Comparison of ENCODE assay signal across 8 cellular contexts in the genomic region with DNA sequence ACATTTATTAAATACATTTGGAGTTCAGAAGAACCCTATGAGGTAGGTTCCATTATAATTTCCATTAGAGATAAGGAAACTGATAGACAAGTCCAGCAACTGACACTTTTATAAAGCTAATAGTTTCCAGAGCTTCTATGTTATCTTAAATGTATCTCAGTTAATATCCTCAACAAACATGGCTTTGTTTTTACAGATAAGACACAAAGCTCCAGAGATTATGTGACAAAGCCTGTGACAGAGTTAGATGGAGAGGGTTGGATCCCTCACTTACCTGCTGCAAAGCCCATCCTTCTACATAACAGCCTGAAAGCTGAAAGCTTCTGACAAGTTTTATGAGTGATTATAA. TPM values are rescaled to one million over a fixed set of nuclear protein-coding genes. Genes with fewer than 3 reads are reported as not detected.
DNase-seq lines count a peak whose midpoint lies in the region; ATAC-seq and TF ChIP-seq lines count a peak whose summit lies in the region.

No MANE protein-coding gene starts in this region.

- CTCF ChIA-PET in OCI-LY7 (lab: Charles Lee; ENCODE audit: unreplicated experiment): no interaction called here

- H3K27me3 ChIP-seq in esophagus muscularis mucosa (no peaks in the 10 kb centered on the region), gastrocnemius medialis (no peaks in the 10 kb centered on the region)

- H2AFZ ChIP-seq in OCI-LY7 (ENCODE audit: low read length): peak overlapping the region; percentile 100

- no TSS peak for BruUV-seq in OCI-LY7 (replicated peaks; lab: Mats Ljungman, UMichigan)

- peak; percentile 1 for ATAC-seq in GM19043 (IDR thresholded peaks at IDR 0.05; ENCODE audit: low read depth, unreplicated experiment)
- no peak for ATAC-seq in gastrocnemius medialis
- no peak for ATAC-seq in GM19452 (IDR thresholded peaks at IDR 0.05; ENCODE audit: unreplicated experiment)
- ATAC-seq in GM18867 (IDR thresholded peaks at IDR 0.05; ENCODE audit: unreplicated experiment): no peak

- H3K9me3 ChIP-seq in OCI-LY7 (ENCODE audit: low read length) (no peaks in the 10 kb centered on the region), esophagus muscularis mucosa (no peaks in the 10 kb centered on the region), gastrocnemius medialis (no peaks in the 10 kb centered on the region)

- no peaks in the 10 kb centered on the region for H3K9me2 ChIP-seq in OCI-LY7 (ENCODE audit: insufficient read depth, low read length)

- peak overlapping the region; percentile 36 for H3K27ac ChIP-seq in OCI-LY7 (ENCODE audit: low read depth, low read length, poor library complexity, severe bottlenecking)
- H3K27ac ChIP-seq in esophagus muscularis mucosa (replicated peaks in 1 of 4): peak overlapping the region; percentile 82 to 88 (median 84)
- H3K27ac ChIP-seq in gastrocnemius medialis: peak overlapping the region; percentile 80 to 88 (median 84)

- H3K4me1 ChIP-seq in OCI-LY7 (ENCODE audit: insufficient read depth, low read length, poor library complexity, severe bottlenecking) (peaks cover 22% of the 10 kb centered on the region), esophagus muscularis mucosa (peaks cover 3 to 30% (median 18%) of the 10 kb centered on the region in 4 donors), gastrocnemius medialis (peaks cover 7 to 9% of the 10 kb centered on the region in 2 donors)

- peak overlapping the region; percentile 77 for H3K4me3 ChIP-seq in OCI-LY7 (ENCODE audit: low read depth, low read length, poor library complexity, severe bottlenecking)
- peak overlapping the region; percentile 73 to 89 (median 80) for H3K4me3 ChIP-seq in esophagus muscularis mucosa
- H3K4me3 ChIP-seq in gastrocnemius medialis: peak overlapping the region; percentile 90 to 98 (median 92)

- in situ Hi-C loops in gastrocnemius medialis (cut with MboI; ENCODE audit: low sequenced_read_pairs in 4 of 4): no loop called here

- H3K36me3 ChIP-seq in OCI-LY7 (ENCODE audit: insufficient read depth, low read length) (peaks cover 32% of the 10 kb centered on the region), esophagus muscularis mucosa (peaks cover 9 to 31% (median 16%) of the 10 kb centered on the region in 4 donors), gastrocnemius medialis (peaks cover 0 to 32% of the 10 kb centered on the region in 2 donors)

- peak overlapping the region; percentile 90 for H3K4me2 ChIP-seq in OCI-LY7 (ENCODE audit: low read length)

- intact Hi-C loops in OCI-LY7 (cut with micrococcal nuclease; ENCODE audit: unreplicated experiment): loop anchor here (1.0 to 10.0 kb wide), 3 partner anchors 60 to 655 kb away; partner anchors contain the start of genes PFN2 and TSC22D2
- intact Hi-C loops in esophagus muscularis mucosa (cut with DNase I): no loop called here
- intact Hi-C loops in gastrocnemius medialis (cut with DNase I; ENCODE audit: low total_unique reads): loop anchor here (5.0 kb wide), 1 partner anchor 95 kb away; the partner anchor contains the start of gene WWTR1

- H3K79me2 ChIP-seq in OCI-LY7 (ENCODE audit: insufficient read depth, low read depth, low read length): peaks cover 15% of the 10 kb centered on the region; the same call in 1 of the 2 replicates

- no peak for TF ChIP-seq POLR2A in esophagus muscularis mucosa (IDR thresholded peaks at IDR 0.05; ENCODE audit: low read depth)
- no peak for TF ChIP-seq POLR2A in gastrocnemius medialis (IDR thresholded peaks at IDR 0.05)

- TF ChIP-seq CTCF in OCI-LY7 (conservative IDR thresholded peaks at IDR 0.05; ENCODE audit: low read length) (0 out of 2 replicates have a peak, but pooled peaks have one; percentile 38), esophagus muscularis mucosa (IDR thresholded peaks at IDR 0.05) (no peak), gastrocnemius medialis (IDR thresholded peaks at IDR 0.05 in 4 of 5, conservative IDR thresholded peaks at IDR 0.05 in 1 of 5) (no peak)

- no peak for DNase-seq in OCI-LY7 (ENCODE audit: low spot score)
- no peak for DNase-seq in esophagus muscularis mucosa (ENCODE audit: extremely low spot score)
- no peak for DNase-seq in gastrocnemius medialis
- no peak for DNase-seq in DMS114 treated with DMSO at 0.1 percent for 48 hours (lab: John Stamatoyannopoulos, UW; ENCODE audit: unreplicated experiment)
- no peak for DNase-seq in NCI-H748 treated with DMSO at 0.1 percent for 48 hours (lab: John Stamatoyannopoulos, UW)

- POLR2A ChIA-PET in OCI-LY7 (lab: Charles Lee): interaction anchor here (0.6 to 1.9 kb wide), 11 partner anchors 8 to 1712 kb away, joined by 3 to 4 read pairs (median 3); no protein-coding TSS in a partner anchor

- H4K20me1 ChIP-seq in OCI-LY7 (ENCODE audit: insufficient read depth, low read length): no peaks in the 10 kb centered on the region

- TF ChIP-seq EP300 in esophagus muscularis mucosa (IDR thresholded peaks at IDR 0.05): no peak

RNA-seq across cellular contexts. Expression of gene COMMD2, which starts 0.5 kb away (rescaled TPM):
- 24.9 and 27.2 TPM in 2 replicates for total RNA-seq in OCI-LY7 (2014; rRNA removed; shearing (Covaris generic))
- total RNA-seq in OCI-LY7 (2022) (47.1 and 48.9 TPM in 2 replicates), esophagus muscularis mucosa (10 to 100 TPM; 16.6 to 28.3 (median 20.9) TPM), gastrocnemius medialis (10 to 100 TPM in 1 of 4 donors, 1 to 10 TPM in 3; 7.9 to 10.0 (median 8.6) TPM)

RNA-seq across cellular contexts. Expression of gene ANKUB1, which starts 39.6 kb away (rescaled TPM):
- not detected in 2 replicates for total RNA-seq in OCI-LY7 (2014; rRNA removed; shearing (Covaris generic))
- total RNA-seq in OCI-LY7 (2022) (not detected in 2 replicates), esophagus muscularis mucosa (under 1 TPM in 1 of 4 donors, not detected in 3; 0.13 TPM), gastrocnemius medialis (not detected)
